ENCODE assay signal across 13 cellular contexts in the genomic region with DNA sequence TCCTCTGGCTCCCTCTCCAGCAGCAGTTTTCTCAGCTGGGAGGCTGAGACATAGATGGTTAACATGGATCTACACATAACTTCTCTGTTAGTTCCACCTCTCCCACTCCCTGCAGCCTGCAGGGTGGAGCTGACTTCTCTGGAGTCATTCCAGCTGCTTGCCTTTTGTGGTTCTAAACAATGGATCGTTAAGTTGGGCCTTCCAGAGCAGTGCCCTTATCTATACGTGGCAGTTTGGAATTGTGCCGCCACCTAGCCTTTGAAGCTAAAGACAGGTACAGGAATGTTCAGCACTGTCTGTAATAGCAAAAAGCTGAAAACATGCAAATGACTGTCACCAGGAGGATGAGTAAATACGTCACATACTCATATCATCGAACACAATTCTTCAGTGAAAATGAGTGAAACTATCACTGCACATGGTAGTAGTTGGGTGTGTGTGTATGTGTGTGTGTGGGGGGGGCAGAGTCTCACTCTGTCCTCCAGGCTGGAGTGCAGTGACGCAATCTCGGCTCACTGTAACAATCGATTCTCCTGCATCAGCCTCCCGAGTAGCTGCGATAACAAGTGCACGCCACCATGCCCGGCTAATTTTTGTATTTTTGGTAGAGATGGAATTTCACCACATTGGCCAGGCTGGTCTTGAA. TPM values are rescaled to one million over a fixed set of nuclear protein-coding genes. Genes with fewer than 3 reads are reported as not detected.
DNase-seq lines count a peak whose midpoint lies in the region; ATAC-seq and TF ChIP-seq lines count a peak whose summit lies in the region.
"Had no signal": no experiment of that assay in that cellular context is flagged by ENCODE, and none has a peak within 500 bp of the region (broad histone marks: within the 10 kb centered on the region; RNA-seq: fewer than 3 reads in every experiment).

No MANE protein-coding gene starts in this region.

- H3K79me2 ChIP-seq in OCI-LY7 (ENCODE audit: insufficient read depth, low read depth, low read length), result no peaks in the 10 kb centered on the region

- no peak overlapping the region for H3K4me2 ChIP-seq in OCI-LY7 (ENCODE audit: low read length)

- H3K36me3 ChIP-seq in breast epithelium, result no peaks in the 10 kb centered on the region
- no peaks in the 10 kb centered on the region for H3K36me3 ChIP-seq in transverse colon
- H3K36me3 ChIP-seq in naive thymus-derived CD4-positive, alpha-beta T cell (ENCODE audit: control insufficient read depth in 2 of 3, insufficient read depth in 3 of 3, low read length in 3 of 3), result no peaks in the 10 kb centered on the region
- no peaks in the 10 kb centered on the region for H3K36me3 ChIP-seq in OCI-LY7 (ENCODE audit: insufficient read depth, low read length)

- H3K27ac ChIP-seq in breast epithelium (no peak overlapping the region), transverse colon (peak overlapping the region; percentile 68 to 82 (median 76)), OCI-LY7 (ENCODE audit: low read depth, low read length, poor library complexity, severe bottlenecking) (no peak overlapping the region)
- H3K27ac ChIP-seq in naive thymus-derived CD4-positive, alpha-beta T cell (ENCODE audit: low read depth, low read length), result no peak overlapping the region

- no peaks in the 10 kb centered on the region for H3K27me3 Mint-ChIP-seq in MCF 10A (ENCODE audit: insufficient read depth, unreplicated experiment)
- peaks cover 0 to 5% (median 0%) of the 10 kb centered on the region in 5 donors for H3K27me3 Mint-ChIP-seq in naive thymus-derived CD4-positive, alpha-beta T cell
- H3K27me3 Mint-ChIP-seq: CD4-positive, alpha-beta memory T cell had no signal

- peak; percentile 87 for DNase-seq in MCF 10A (ENCODE audit: unreplicated experiment)
- DNase-seq in breast epithelium (ENCODE audit: low spot score in 2 of 2), result no peak
- DNase-seq in amniotic epithelial cell (ENCODE audit: low read depth), result peak; percentile 46
- DNase-seq in iPS-NIHi11 (ENCODE audit: low spot score), result peak; percentile 62
- DNase-seq in transverse colon, result peak; percentile 86
- no peak for DNase-seq in activated T-cell treated with anti-CD3 and anti-CD28 coated beads, Interleukin-2, amount 50 U/mL, for 1 hour
- no peak for DNase-seq in naive thymus-derived CD4-positive, alpha-beta T cell
- no peak for DNase-seq in OCI-LY7 (ENCODE audit: low spot score)
- DNase-seq: activated CD4-positive, alpha-beta T cell treated with anti-CD3 and anti-CD28 coated beads for 1 hour; CD4-positive, alpha-beta memory T cell; effector CD8-positive, alpha-beta T cell; NCI-H1048 had no signal

- no peak for TF ChIP-seq EP300 in transverse colon (IDR thresholded peaks at IDR 0.05; ENCODE audit: low read depth)

- POLR2A ChIA-PET in MCF 10A (lab: Yijun Ruan, JAX) (interaction anchor here (0.6 to 6.2 kb wide), 16 partner anchors 8 to 1030 kb away, joined by 3 to 84 read pairs (median 4); a partner anchor contains a TSS), OCI-LY7 (lab: Charles Lee) (no interaction called here)
- POLR2A ChIA-PET in naive thymus-derived CD4-positive, alpha-beta T cell (lab: Charles Lee), result no interaction called here

- no peaks in the 10 kb centered on the region for H3K36me3 Mint-ChIP-seq in MCF 10A (ENCODE audit: insufficient read depth, unreplicated experiment)
- no peaks in the 10 kb centered on the region for H3K36me3 Mint-ChIP-seq in naive thymus-derived CD4-positive, alpha-beta T cell
- H3K36me3 Mint-ChIP-seq: CD4-positive, alpha-beta memory T cell had no signal

- intact Hi-C loops in MCF 10A (cut with micrococcal nuclease), result no loop called here
- intact Hi-C loops in breast epithelium (cut with DNase I; ENCODE audit: low total_unique reads), result no loop called here
- intact Hi-C loops in transverse colon (cut with DNase I; ENCODE audit: low total_unique reads), result no loop called here
- intact Hi-C loops in naive thymus-derived CD4-positive, alpha-beta T cell (cut with micrococcal nuclease), result loop anchor here in 1 of 2 donors (10.0 kb wide), 1 partner anchor 56 kb away; no protein-coding TSS in a partner anchor
- intact Hi-C loops in OCI-LY7 (cut with micrococcal nuclease; ENCODE audit: unreplicated experiment), result loop anchor here (5.0 kb wide), 1 partner anchor 33 kb away; no protein-coding TSS in a partner anchor

- H3K9me3 Mint-ChIP-seq in MCF 10A (ENCODE audit: unreplicated experiment), result no peaks in the 10 kb centered on the region
- H3K9me3 Mint-ChIP-seq in naive thymus-derived CD4-positive, alpha-beta T cell, result no peaks in the 10 kb centered on the region
- H3K9me3 Mint-ChIP-seq: CD4-positive, alpha-beta memory T cell had no signal

- WGBS in transverse colon (ENCODE audit: low coverage in 1 of 2), 2 donors, result 61 to 63% methylated on average over 4 to 12 of the region's 12 CpGs

- in situ Hi-C loops in transverse colon (cut with MboI; ENCODE audit: low pct_ligation_motif_present in 1 of 4, low pct_unique_long_range_greater_than_20kb in 1 of 4, low sequenced_read_pairs in 3 of 4), result no loop called here

- H3K4me1 Mint-ChIP-seq in MCF 10A (ENCODE audit: insufficient read depth, unreplicated experiment), result peaks cover 29% of the 10 kb centered on the region
- peaks cover 0 to 1% (median 0%) of the 10 kb centered on the region in 7 donors for H3K4me1 Mint-ChIP-seq in naive thymus-derived CD4-positive, alpha-beta T cell
- H3K4me1 Mint-ChIP-seq: CD4-positive, alpha-beta memory T cell had no signal

- TF ChIP-seq CTCF in MCF 10A (IDR thresholded peaks at IDR 0.05; ENCODE audit: unreplicated experiment), result no peak
- no peak for TF ChIP-seq CTCF in breast epithelium (IDR thresholded peaks at IDR 0.05)
- peak in 1 of 5 experiments; percentile 7 for TF ChIP-seq CTCF in transverse colon (IDR thresholded peaks at IDR 0.05)
- TF ChIP-seq CTCF in OCI-LY7 (conservative IDR thresholded peaks at IDR 0.05; ENCODE audit: low read length), result no peak

- no peaks in the 10 kb centered on the region for H3K27me3 ChIP-seq in breast epithelium
- H3K27me3 ChIP-seq in transverse colon, result no peaks in the 10 kb centered on the region
- H3K27me3 ChIP-seq in naive thymus-derived CD4-positive, alpha-beta T cell (ENCODE audit: control insufficient read depth in 2 of 2, insufficient read depth in 2 of 2, low read length in 2 of 2), result no peaks in the 10 kb centered on the region

- H3K4me3 Mint-ChIP-seq in MCF 10A (ENCODE audit: unreplicated experiment), result no peak overlapping the region
- H3K4me3 Mint-ChIP-seq in naive thymus-derived CD4-positive, alpha-beta T cell, result no peak overlapping the region
- H3K4me3 Mint-ChIP-seq: CD4-positive, alpha-beta memory T cell had no signal

- CTCF ChIA-PET in MCF 10A (lab: Yijun Ruan, JAX), result interaction anchor here (0.6 to 2.2 kb wide), 9 partner anchors 10 to 207 kb away, joined by 3 to 8 read pairs (median 3); no protein-coding TSS in a partner anchor
- CTCF ChIA-PET in naive thymus-derived CD4-positive, alpha-beta T cell (lab: Charles Lee), result no interaction called here
- CTCF ChIA-PET in OCI-LY7 (lab: Charles Lee; ENCODE audit: unreplicated experiment), result no interaction called here

- BruUV-seq in MCF 10A (replicated peaks; lab: Mats Ljungman, UMichigan) (no TSS peak), OCI-LY7 (replicated peaks; lab: Mats Ljungman, UMichigan) (no TSS peak)

- TF ChIP-seq POLR2A in breast epithelium (IDR thresholded peaks at IDR 0.05) (no peak), transverse colon (IDR thresholded peaks at IDR 0.05) (no peak)

- no peak overlapping the region for H2AFZ ChIP-seq in OCI-LY7 (ENCODE audit: low read length)

- H4K20me1 ChIP-seq in OCI-LY7 (ENCODE audit: insufficient read depth, low read length), result no peaks in the 10 kb centered on the region

- no peak overlapping the region for H3K27ac Mint-ChIP-seq in MCF 10A (ENCODE audit: low read depth, unreplicated experiment)
- H3K27ac Mint-ChIP-seq in naive thymus-derived CD4-positive, alpha-beta T cell, result no peak overlapping the region
- H3K27ac Mint-ChIP-seq: CD4-positive, alpha-beta memory T cell had no signal

- peaks cover 0 to 12% of the 10 kb centered on the region in 2 donors for H3K4me1 ChIP-seq in breast epithelium
- peaks cover 16 to 46% (median 35%) of the 10 kb centered on the region in 4 donors for H3K4me1 ChIP-seq in transverse colon
- no peaks in the 10 kb centered on the region for H3K4me1 ChIP-seq in naive thymus-derived CD4-positive, alpha-beta T cell (ENCODE audit: control insufficient read depth in 2 of 2, insufficient read depth in 2 of 2, low read length in 2 of 2)
- no peaks in the 10 kb centered on the region for H3K4me1 ChIP-seq in OCI-LY7 (ENCODE audit: insufficient read depth, low read length, poor library complexity, severe bottlenecking)

- H3K4me3 ChIP-seq in breast epithelium (no peak overlapping the region), transverse colon (no peak overlapping the region), OCI-LY7 (ENCODE audit: low read depth, low read length, poor library complexity, severe bottlenecking) (no peak overlapping the region)
- H3K4me3 ChIP-seq in naive thymus-derived CD4-positive, alpha-beta T cell (ENCODE audit: low read length), result no peak overlapping the region

- ATAC-seq in naive thymus-derived CD4-positive, alpha-beta T cell, result no peak

- H3K9me3 ChIP-seq in breast epithelium, result no peaks in the 10 kb centered on the region
- no peaks in the 10 kb centered on the region for H3K9me3 ChIP-seq in transverse colon
- no peaks in the 10 kb centered on the region for H3K9me3 ChIP-seq in naive thymus-derived CD4-positive, alpha-beta T cell (ENCODE audit: control insufficient read depth in 2 of 3, low read length in 3 of 3)
- H3K9me3 ChIP-seq in OCI-LY7 (ENCODE audit: low read length), result no peaks in the 10 kb centered on the region

- H3K9me2 ChIP-seq in OCI-LY7 (ENCODE audit: insufficient read depth, low read length), result no peaks in the 10 kb centered on the region

RNA-seq across cellular contexts. Expression of a gene that starts 50.3 kb away (rescaled TPM):
- total RNA-seq in MCF 10A (2022) (0.84 and 2.2 TPM in 2 replicates), breast epithelium (not detected), transverse colon (10 to 100 TPM in 2 of 4 donors, 1 to 10 TPM in 1, not detected in 1; 7.6 to 14.2 (median 11.4) TPM), OCI-LY7 (2022) (2.6 and 3.5 TPM in 2 replicates)
- total RNA-seq in naive thymus-derived CD4-positive, alpha-beta T cell, result 1 to 10 TPM in 1 of 5 experiments, under 1 TPM in 2, not detected in 2; 0.48 to 1.1 (median 0.94) TPM
- not detected for polyA plus RNA-seq in naive thymus-derived CD4-positive, alpha-beta T cell
- 0.35 and 0.82 TPM in 2 replicates for total RNA-seq in OCI-LY7 (2014; rRNA removed; shearing (Covaris generic))
- total RNA-seq: skeletal muscle tissue had no signal
- polyA plus RNA-seq: CD4-positive, alpha-beta memory T cell had no signal

RNA-seq across cellular contexts. Expression of a gene that starts 58.7 kb away (rescaled TPM):
- total RNA-seq in MCF 10A (2022) (173 and 188 TPM in 2 replicates), breast epithelium (100 to 1,000 TPM; 102 to 254 (median 109) TPM), transverse colon (10 to 100 TPM; 18.3 to 92.1 (median 45.2) TPM), OCI-LY7 (2022) (7.9 and 8.1 TPM in 2 replicates)
- total RNA-seq in naive thymus-derived CD4-positive, alpha-beta T cell, result 100 to 1,000 TPM in 2 of 5 experiments, 10 to 100 TPM in 3; 12.9 to 265 (median 29.7) TPM
- polyA plus RNA-seq in naive thymus-derived CD4-positive, alpha-beta T cell, result 10 to 100 TPM; 34.3 to 36.4 TPM
- 7.5 and 9.8 TPM in 2 replicates for total RNA-seq in OCI-LY7 (2014; rRNA removed; shearing (Covaris generic))

Comparison
In these comparisons a context has a peak if more than half of its experiments do, and no peak if none do; other contexts are left out.
1. DNase-seq: peak in MCF 10A (single experiment), amniotic epithelial cell (single experiment), iPS-NIHi11 (single experiment) and transverse colon (single experiment); none in breast epithelium (0 of 2), activated T-cell treated with anti-CD3 and anti-CD28 coated beads, Interleukin-2, amount 50 U/mL, for 1 hour (single experiment), naive thymus-derived CD4-positive, alpha-beta T cell (0 of 9) and OCI-LY7 (single experiment).
2. H3K27ac ChIP-seq: peak in transverse colon (4 of 4); none in breast epithelium (0 of 2), naive thymus-derived CD4-positive, alpha-beta T cell (single experiment) and OCI-LY7 (single experiment).